Comparison of ENCODE assay signal across 11 cellular contexts in genomic region chr5:89043676-89044075, GRCh38.
DNase-seq lines count a peak whose midpoint lies in the region; ATAC-seq and TF ChIP-seq lines count a peak whose summit lies in the region.
"Had no signal": no experiment of that assay in that cellular context is flagged by ENCODE, and none has a peak within 500 bp of the region (broad histone marks: within the 10 kb centered on the region; RNA-seq: fewer than 3 reads in every experiment).

No MANE protein-coding gene starts in this region.

- peak; percentile 72 for ATAC-seq in GM18498 (IDR thresholded peaks at IDR 0.05; ENCODE audit: unreplicated experiment)
- peak; percentile 78 for ATAC-seq in GM21390 (IDR thresholded peaks at IDR 0.05; ENCODE audit: unreplicated experiment)
- ATAC-seq in HG03442 (IDR thresholded peaks at IDR 0.05; ENCODE audit: unreplicated experiment): peak; percentile 80

- no peak for TF ChIP-seq CTCF in choroid plexus epithelial cell (conservative IDR thresholded peaks at IDR 0.05; ENCODE audit: low read depth, low read length)

- no peak overlapping the region for H3K4me3 ChIP-seq in choroid plexus epithelial cell (ENCODE audit: low read depth, low read length)
- H3K4me3 ChIP-seq: thoracic aorta had no signal

- peak; percentile 62 for DNase-seq in choroid plexus epithelial cell (ENCODE audit: low read depth)
- no peak for DNase-seq in HuH-7.5 (ENCODE audit: low spot score)
- no peak for DNase-seq in AML-193 (lab: John Stamatoyannopoulos, UW)
- DNase-seq in NCI-H526 (lab: John Stamatoyannopoulos, UW): no peak
- no peak for DNase-seq in activated CD4-positive, alpha-beta T cell treated with anti-CD3 and anti-CD28 coated beads for 48 hours
- DNase-seq: activated CD4-positive, alpha-beta memory T cell treated with anti-CD3 and anti-CD28 coated beads for 36 hours; RPMI8226 had no signal
